In genomic region chr2:178450574-178451429, GRCh38 we compare ENCODE assay signal across 1 cellular context.
A peak's percentile ranks its signal among the peaks of the same experiment; 100 is the strongest.
TF ChIP-seq lines count a peak whose summit lies in the region.

Gene PJVK, plus strand, starts transcription at chr2:178451378. Its CDS starts 2,032 bp downstream, at chr2:178453410.
Gene PRKRA, minus strand, starts transcription at chr2:178451175. Its CDS starts 145 bp downstream, at chr2:178451030.

TF ChIP-seq in HepG2, 621 proteins besides CTCF, POLR2A, EP300 and RAD21 (continued from another document and continues in another):
- TF ChIP-seq ZBTB40 (IDR thresholded peaks at IDR 0.05), result no peak
- TF ChIP-seq ZBTB40 (CRISPR knock-in tag; IDR thresholded peaks at IDR 0.05), result peak; percentile 80; the same call in 1 of the 2 replicates
- TF ChIP-seq TFAP4 (IDR thresholded peaks at IDR 0.05; ENCODE audit: borderline replicate concordance, low read depth), result no peak; the same call in none of the 2 replicates
- TF ChIP-seq FOXC1 (CRISPR knock-in tag; IDR thresholded peaks at IDR 0.05; ENCODE audit: borderline replicate concordance), result peak; percentile 97
- TF ChIP-seq GMEB2 (CRISPR knock-in tag; IDR thresholded peaks at IDR 0.05; ENCODE audit: low read depth), result no peak; the same call in 1 of the 2 replicates
- TF ChIP-seq ONECUT2 (CRISPR knock-in tag; IDR thresholded peaks at IDR 0.05), result no peak; the same call in none of the 2 replicates
- TF ChIP-seq MXI1 (IDR thresholded peaks at IDR 0.05; ENCODE audit: borderline replicate concordance, low read depth, low read length), result peak; percentile 82; the same call in 2 of the 3 replicates
- no peak for TF ChIP-seq ZNF530 (CRISPR knock-in tag; IDR thresholded peaks at IDR 0.05; ENCODE audit: low read depth)
- peak; percentile 59 for TF ChIP-seq PTBP1 (IDR thresholded peaks at IDR 0.05; ENCODE audit: low read depth, low read length, poor library complexity, severe bottlenecking)
- TF ChIP-seq ZBTB7B (CRISPR knock-in tag; IDR thresholded peaks at IDR 0.05), result peak; percentile 89
- TF ChIP-seq SIX1 (CRISPR knock-in tag; IDR thresholded peaks at IDR 0.05; ENCODE audit: borderline replicate concordance), result no peak
- peak; percentile 53; the same call in 1 of the 2 replicates for TF ChIP-seq SIN3A (IDR thresholded peaks at IDR 0.05; ENCODE audit: borderline replicate concordance, low read depth, low read length)
- peak; percentile 74; the same call in 1 of the 2 replicates for TF ChIP-seq WIZ (CRISPR knock-in tag; IDR thresholded peaks at IDR 0.05)
- peak; percentile 81; the same call in 1 of the 2 replicates for TF ChIP-seq ZNF510 (CRISPR knock-in tag; IDR thresholded peaks at IDR 0.05; ENCODE audit: low read depth)
- peak; percentile 59; the same call in 1 of the 2 replicates for TF ChIP-seq ZNF101 (CRISPR knock-in tag; IDR thresholded peaks at IDR 0.05; ENCODE audit: borderline replicate concordance, low read depth)
- TF ChIP-seq ZNF609 (CRISPR knock-in tag; IDR thresholded peaks at IDR 0.05; ENCODE audit: borderline replicate concordance), result 0 out of 2 replicates have a peak, but pooled peaks have one; percentile 20
- peak; percentile 95 for TF ChIP-seq PAX8 (CRISPR knock-in tag; IDR thresholded peaks at IDR 0.05; ENCODE audit: borderline replicate concordance)
- no peak for TF ChIP-seq CENPX (CRISPR knock-in tag; IDR thresholded peaks at IDR 0.05)
- peak; percentile 35; the same call in 1 of the 2 replicates for TF ChIP-seq ZNF546 (CRISPR knock-in tag; conservative IDR thresholded peaks at IDR 0.05)
- no peak for TF ChIP-seq CEBPG (CRISPR knock-in tag; IDR thresholded peaks at IDR 0.05)
- 0 out of 2 replicates have a peak, but pooled peaks have one; percentile 63 for TF ChIP-seq SRY (CRISPR knock-in tag; IDR thresholded peaks at IDR 0.05)
- no peak for TF ChIP-seq PRDM4 (CRISPR knock-in tag; IDR thresholded peaks at IDR 0.05; ENCODE audit: borderline replicate concordance)
- no peak for TF ChIP-seq GPBP1L1 (CRISPR knock-in tag; IDR thresholded peaks at IDR 0.05)
- TF ChIP-seq ETV5 (CRISPR knock-in tag; IDR thresholded peaks at IDR 0.05; ENCODE audit: borderline replicate concordance), result no peak; the same call in none of the 2 replicates
- peak; percentile 63 for TF ChIP-seq ZSCAN9 (CRISPR knock-in tag; IDR thresholded peaks at IDR 0.05; ENCODE audit: borderline replicate concordance)
- no peak for TF ChIP-seq ATRX (CRISPR knock-in tag; IDR thresholded peaks at IDR 0.05; ENCODE audit: borderline replicate concordance)
- TF ChIP-seq PBX3 (CRISPR knock-in tag; IDR thresholded peaks at IDR 0.05; ENCODE audit: borderline replicate concordance), result no peak; the same call in 1 of the 2 replicates
- TF ChIP-seq HOXA9 (CRISPR knock-in tag; IDR thresholded peaks at IDR 0.05; ENCODE audit: borderline replicate concordance), result no peak; the same call in none of the 2 replicates
- peak; percentile 99 for TF ChIP-seq YEATS4 (CRISPR knock-in tag; IDR thresholded peaks at IDR 0.05; ENCODE audit: borderline replicate concordance)
- TF ChIP-seq MTA1 (CRISPR knock-in tag; IDR thresholded peaks at IDR 0.05; ENCODE audit: borderline replicate concordance), result peak; percentile 53; the same call in 1 of the 2 replicates
- TF ChIP-seq ZBTB7A (CRISPR knock-in tag; IDR thresholded peaks at IDR 0.05), result 0 out of 2 replicates have a peak, but pooled peaks have one; percentile 35
- peak; percentile 79; the same call in 1 of the 2 replicates for TF ChIP-seq ZFP1 (CRISPR knock-in tag; IDR thresholded peaks at IDR 0.05)
- TF ChIP-seq SKI (IDR thresholded peaks at IDR 0.05; ENCODE audit: partially characterized antibody), result peak; percentile 51
- TF ChIP-seq FLYWCH1 (CRISPR knock-in tag; IDR thresholded peaks at IDR 0.05), result no peak
- TF ChIP-seq ZFP90 (CRISPR knock-in tag; IDR thresholded peaks at IDR 0.05; ENCODE audit: borderline replicate concordance), result no peak; the same call in none of the 2 replicates
- peak; percentile 79 for TF ChIP-seq ZNF792 (CRISPR knock-in tag; IDR thresholded peaks at IDR 0.05)
- peak; percentile 89 for TF ChIP-seq ETV6 (CRISPR knock-in tag; conservative IDR thresholded peaks at IDR 0.05)
- TF ChIP-seq ZNF577 (CRISPR knock-in tag; IDR thresholded peaks at IDR 0.05; ENCODE audit: borderline replicate concordance, low read depth), result peak; percentile 89; the same call in 1 of the 2 replicates
